Comparison of ENCODE assay signal across 15 cellular contexts in the genomic region with DNA sequence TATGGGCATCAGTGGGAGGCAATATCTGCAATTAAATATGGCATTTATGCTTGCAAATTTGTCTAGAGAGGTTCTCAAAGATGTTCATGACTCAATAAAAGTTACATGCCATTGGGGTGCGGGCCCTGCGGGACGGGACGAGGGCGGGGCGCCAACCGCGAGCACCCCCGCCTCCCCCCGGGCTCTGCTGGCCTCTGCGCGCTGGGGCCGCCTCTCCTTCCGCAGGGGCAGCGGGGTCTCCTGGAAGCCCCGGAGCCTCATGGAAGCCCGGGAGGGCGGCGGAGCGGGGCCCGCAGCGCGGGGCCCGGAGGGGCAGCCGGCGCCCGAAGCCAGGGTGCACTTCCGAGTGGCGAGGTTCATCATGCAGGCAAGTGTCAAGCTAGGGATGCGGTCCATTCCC.
DNase-seq lines count a peak whose midpoint lies in the region; ATAC-seq lines count a peak whose summit lies in the region.
"Had no signal": no experiment of that assay in that cellular context is flagged by ENCODE, and none has a peak within 500 bp of the region (broad histone marks: within the 10 kb centered on the region; RNA-seq: fewer than 3 reads in every experiment).

No MANE protein-coding gene starts in this region.

- H3K9me3 Mint-ChIP-seq in stimulated activated memory B cell treated with anti-CD40 and anti-IgM and Interleukin-4, amounts not matched to agents 10 μg/mL and 1 μg/mL and 100 μg/mL, for 72 hours = no peaks in the 10 kb centered on the region

- no peaks in the 10 kb centered on the region for H3K36me3 ChIP-seq in H7 (replicated peaks; ENCODE audit: control insufficient read depth, insufficient read depth, low read length)

- H3K4me3 Mint-ChIP-seq in stimulated activated memory B cell treated with anti-CD40 and anti-IgM and Interleukin-4, amounts not matched to agents 10 μg/mL and 1 μg/mL and 100 μg/mL, for 72 hours = no peak overlapping the region
- H3K4me3 Mint-ChIP-seq: CD4-positive, alpha-beta memory T cell had no signal

- H3K27me3 ChIP-seq in H7 (ENCODE audit: control insufficient read depth, insufficient read depth, low read length) = no peaks in the 10 kb centered on the region

- no peaks in the 10 kb centered on the region for H3K36me3 Mint-ChIP-seq in stimulated activated memory B cell treated with anti-CD40 and anti-IgM and Interleukin-4, amounts not matched to agents 10 μg/mL and 1 μg/mL and 100 μg/mL, for 72 hours
- H3K36me3 Mint-ChIP-seq: CD4-positive, alpha-beta memory T cell had no signal

- peaks cover 7% of the 10 kb centered on the region for H3K27me3 Mint-ChIP-seq in stimulated activated memory B cell treated with anti-CD40 and anti-IgM and Interleukin-4, amounts not matched to agents 10 μg/mL and 1 μg/mL and 100 μg/mL, for 72 hours

- DNase-seq in D341Med (ENCODE audit: low spot score) (peak; percentile 18), GM03348 (ENCODE audit: low spot score) (peak; percentile 3), H7 (peak; percentile 22), NCI-H226 (no peak)
- DNase-seq: C1 segment of cervical spinal cord; Calu3; CD4-positive, alpha-beta memory T cell; COR-L47; DMS153; DND-41; GOT3; HCEC 1CT had no signal

- H3K4me3 ChIP-seq in H7 (ENCODE audit: insufficient read depth, low read depth, low read length) = no peak overlapping the region
- H3K4me3 ChIP-seq: GM12878 had no signal

- no peak overlapping the region for H3K27ac Mint-ChIP-seq in stimulated activated memory B cell treated with anti-CD40 and anti-IgM and Interleukin-4, amounts not matched to agents 10 μg/mL and 1 μg/mL and 100 μg/mL, for 72 hours
- H3K27ac Mint-ChIP-seq: CD4-positive, alpha-beta memory T cell had no signal

- no peaks in the 10 kb centered on the region for H3K4me1 Mint-ChIP-seq in stimulated activated memory B cell treated with anti-CD40 and anti-IgM and Interleukin-4, amounts not matched to agents 10 μg/mL and 1 μg/mL and 100 μg/mL, for 72 hours
- H3K4me1 Mint-ChIP-seq: CD4-positive, alpha-beta memory T cell had no signal

- peak; percentile 42 for ATAC-seq in stimulated activated memory B cell treated with anti-CD40 and anti-IgM and Interleukin-4, amounts not matched to agents 10 μg/mL and 1 μg/mL and 100 μg/mL, for 72 hours
- no peak for ATAC-seq in HG02623 (IDR thresholded peaks at IDR 0.05; ENCODE audit: unreplicated experiment)
- ATAC-seq: GM12878 had no signal
